In the genomic region with DNA sequence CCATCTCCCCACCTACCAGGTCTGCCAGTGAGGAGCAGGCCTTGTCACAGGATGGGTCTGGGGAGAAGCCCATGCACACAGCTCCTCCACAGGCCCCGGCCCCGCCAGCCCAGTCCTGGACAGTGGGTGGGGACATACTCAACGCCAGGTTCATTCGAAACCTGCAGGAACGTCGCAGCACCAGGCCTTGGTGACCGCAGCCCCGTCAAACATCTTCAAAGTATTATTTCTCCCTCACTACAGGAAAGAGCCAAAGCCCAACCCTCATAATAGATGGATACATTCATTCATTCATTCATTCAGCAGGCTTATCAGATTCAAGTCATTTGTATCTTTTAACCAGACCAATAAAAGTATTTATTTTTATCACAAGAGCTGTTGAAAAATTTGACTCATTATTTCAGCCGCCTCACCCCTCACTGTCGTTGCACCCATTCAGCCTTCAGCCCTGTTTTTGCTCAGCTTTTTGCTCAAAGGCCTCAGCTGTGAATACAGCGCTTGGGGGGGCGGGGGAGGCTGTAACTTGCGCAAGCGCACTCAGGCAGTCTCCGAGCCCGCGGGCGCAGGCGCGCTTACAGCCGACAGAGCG, we compare ENCODE assay signal across 1 cellular context.
TF ChIP-seq lines count a peak whose summit lies in the region.

No MANE protein-coding gene starts in this region.

TF ChIP-seq in HepG2, 621 proteins besides CTCF, POLR2A, EP300 and RAD21 (continued from another document and continues in another):
- TF ChIP-seq ZSCAN29 (CRISPR knock-in tag; conservative IDR thresholded peaks at IDR 0.05) (no peak), KLF16 (CRISPR knock-in tag; IDR thresholded peaks at IDR 0.05) (no peak), ARNTL (CRISPR knock-in tag; IDR thresholded peaks at IDR 0.05) (no peak), GTF3A (CRISPR knock-in tag; conservative IDR thresholded peaks at IDR 0.05) (no peak), MZF1 (CRISPR knock-in tag; IDR thresholded peaks at IDR 0.05; ENCODE audit: borderline replicate concordance) (no peak), CCDC6 (CRISPR knock-in tag; IDR thresholded peaks at IDR 0.05) (no peak; the same call in 1 of the 2 replicates), XRCC5 (optimal IDR thresholded peaks at IDR 0.05; ENCODE audit: low read length) (peak; percentile 14), ZNF7 (CRISPR knock-in tag; IDR thresholded peaks at IDR 0.05) (no peak), ZNF775 (CRISPR knock-in tag; IDR thresholded peaks at IDR 0.05; ENCODE audit: borderline replicate concordance) (no peak), ETV6 (CRISPR knock-in tag; conservative IDR thresholded peaks at IDR 0.05) (no peak), CEBPB (IDR thresholded peaks at IDR 0.05; ENCODE audit: borderline replicate concordance, low read depth, low read length) (peak; percentile 88), SNAPC2 (CRISPR knock-in tag; IDR thresholded peaks at IDR 0.05) (no peak; the same call in 1 of the 2 replicates), HNRNPLL (IDR thresholded peaks at IDR 0.05; ENCODE audit: low read depth, low read length, poor library complexity, severe bottlenecking) (peak; percentile 60), SIN3A (IDR thresholded peaks at IDR 0.05; ENCODE audit: borderline replicate concordance, low read depth, low read length) (no peak), ZNF672 (CRISPR knock-in tag; IDR thresholded peaks at IDR 0.05) (no peak), MLLT10 (CRISPR knock-in tag; IDR thresholded peaks at IDR 0.05) (no peak), ATAD3A (CRISPR knock-in tag; IDR thresholded peaks at IDR 0.05) (no peak), KDM3A (CRISPR knock-in tag; IDR thresholded peaks at IDR 0.05; ENCODE audit: low read depth) (no peak; the same call in 1 of the 2 replicates), EZH2 (conservative IDR thresholded peaks at IDR 0.05; ENCODE audit: low read depth, low read length) (no peak), SP5 (CRISPR knock-in tag; IDR thresholded peaks at IDR 0.05; ENCODE audit: borderline replicate concordance, low read depth) (no peak), ZFYVE20 (CRISPR knock-in tag; IDR thresholded peaks at IDR 0.05; ENCODE audit: borderline replicate concordance, low read depth) (no peak), TCF12 (IDR thresholded peaks at IDR 0.05) (no peak), TCF12 (CRISPR knock-in tag; IDR thresholded peaks at IDR 0.05) (no peak), ZNF501 (CRISPR knock-in tag; IDR thresholded peaks at IDR 0.05) (no peak), ZSCAN25 (CRISPR knock-in tag; IDR thresholded peaks at IDR 0.05) (no peak), PHB2 (IDR thresholded peaks at IDR 0.05; ENCODE audit: partially characterized antibody) (no peak), REXO4 (CRISPR knock-in tag; IDR thresholded peaks at IDR 0.05; ENCODE audit: borderline replicate concordance) (no peak), ZNF629 (CRISPR knock-in tag; conservative IDR thresholded peaks at IDR 0.05) (no peak), ZNF788 (CRISPR knock-in tag; IDR thresholded peaks at IDR 0.05; ENCODE audit: borderline replicate concordance) (no peak), DNMT3B (CRISPR knock-in tag; conservative IDR thresholded peaks at IDR 0.05) (no peak; the same call in 1 of the 2 replicates), SNRNP70 (IDR thresholded peaks at IDR 0.05; ENCODE audit: low read depth, low read length) (no peak), ZNF550 (CRISPR knock-in tag; IDR thresholded peaks at IDR 0.05; ENCODE audit: borderline replicate concordance) (no peak), ATRX (CRISPR knock-in tag; IDR thresholded peaks at IDR 0.05; ENCODE audit: borderline replicate concordance) (no peak), SYNCRIP (IDR thresholded peaks at IDR 0.05; ENCODE audit: insufficient read depth, low read depth, low read length) (no peak), ARHGAP35 (CRISPR knock-in tag; IDR thresholded peaks at IDR 0.05; ENCODE audit: borderline replicate concordance) (no peak), ZNF746 (CRISPR knock-in tag; IDR thresholded peaks at IDR 0.05) (no peak)
- TF ChIP-seq, protein P1, sequence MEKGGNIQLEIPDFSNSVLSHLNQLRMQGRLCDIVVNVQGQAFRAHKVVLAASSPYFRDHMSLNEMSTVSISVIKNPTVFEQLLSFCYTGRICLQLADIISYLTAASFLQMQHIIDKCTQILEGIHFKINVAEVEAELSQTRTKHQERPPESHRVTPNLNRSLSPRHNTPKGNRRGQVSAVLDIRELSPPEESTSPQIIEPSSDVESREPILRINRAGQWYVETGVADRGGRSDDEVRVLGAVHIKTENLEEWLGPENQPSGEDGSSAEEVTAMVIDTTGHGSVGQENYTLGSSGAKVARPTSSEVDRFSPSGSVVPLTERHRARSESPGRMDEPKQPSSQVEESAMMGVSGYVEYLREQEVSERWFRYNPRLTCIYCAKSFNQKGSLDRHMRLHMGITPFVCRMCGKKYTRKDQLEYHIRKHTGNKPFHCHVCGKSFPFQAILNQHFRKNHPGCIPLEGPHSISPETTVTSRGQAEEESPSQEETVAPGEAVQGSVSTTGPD (CRISPR knock-in tag; IDR thresholded peaks at IDR 0.05) = no peak
- TF ChIP-seq, protein P2, sequence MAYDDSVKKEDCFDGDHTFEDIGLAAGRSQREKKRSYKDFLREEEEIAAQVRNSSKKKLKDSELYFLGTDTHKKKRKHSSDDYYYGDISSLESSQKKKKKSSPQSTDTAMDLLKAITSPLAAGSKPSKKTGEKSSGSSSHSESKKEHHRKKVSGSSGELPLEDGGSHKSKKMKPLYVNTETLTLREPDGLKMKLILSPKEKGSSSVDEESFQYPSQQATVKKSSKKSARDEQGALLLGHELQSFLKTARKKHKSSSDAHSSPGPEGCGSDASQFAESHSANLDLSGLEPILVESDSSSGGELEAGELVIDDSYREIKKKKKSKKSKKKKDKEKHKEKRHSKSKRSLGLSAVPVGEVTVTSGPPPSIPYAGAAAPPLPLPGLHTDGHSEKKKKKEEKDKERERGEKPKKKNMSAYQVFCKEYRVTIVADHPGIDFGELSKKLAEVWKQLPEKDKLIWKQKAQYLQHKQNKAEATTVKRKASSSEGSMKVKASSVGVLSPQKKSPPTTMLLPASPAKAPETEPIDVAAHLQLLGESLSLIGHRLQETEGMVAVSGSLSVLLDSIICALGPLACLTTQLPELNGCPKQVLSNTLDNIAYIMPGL (CRISPR knock-in tag; IDR thresholded peaks at IDR 0.05; ENCODE audit: borderline replicate concordance in 1 of 2, low read depth in 1 of 2) = no peak
- TF ChIP-seq, protein P3, sequence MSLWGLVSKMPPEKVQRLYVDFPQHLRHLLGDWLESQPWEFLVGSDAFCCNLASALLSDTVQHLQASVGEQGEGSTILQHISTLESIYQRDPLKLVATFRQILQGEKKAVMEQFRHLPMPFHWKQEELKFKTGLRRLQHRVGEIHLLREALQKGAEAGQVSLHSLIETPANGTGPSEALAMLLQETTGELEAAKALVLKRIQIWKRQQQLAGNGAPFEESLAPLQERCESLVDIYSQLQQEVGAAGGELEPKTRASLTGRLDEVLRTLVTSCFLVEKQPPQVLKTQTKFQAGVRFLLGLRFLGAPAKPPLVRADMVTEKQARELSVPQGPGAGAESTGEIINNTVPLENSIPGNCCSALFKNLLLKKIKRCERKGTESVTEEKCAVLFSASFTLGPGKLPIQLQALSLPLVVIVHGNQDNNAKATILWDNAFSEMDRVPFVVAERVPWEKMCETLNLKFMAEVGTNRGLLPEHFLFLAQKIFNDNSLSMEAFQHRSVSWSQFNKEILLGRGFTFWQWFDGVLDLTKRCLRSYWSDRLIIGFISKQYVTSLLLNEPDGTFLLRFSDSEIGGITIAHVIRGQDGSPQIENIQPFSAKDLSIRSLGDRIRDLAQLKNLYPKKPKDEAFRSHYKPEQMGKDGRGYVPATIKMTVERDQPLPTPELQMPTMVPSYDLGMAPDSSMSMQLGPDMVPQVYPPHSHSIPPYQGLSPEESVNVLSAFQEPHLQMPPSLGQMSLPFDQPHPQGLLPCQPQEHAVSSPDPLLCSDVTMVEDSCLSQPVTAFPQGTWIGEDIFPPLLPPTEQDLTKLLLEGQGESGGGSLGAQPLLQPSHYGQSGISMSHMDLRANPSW (CRISPR knock-in tag; IDR thresholded peaks at IDR 0.05; ENCODE audit: borderline replicate concordance) = no peak
- TF ChIP-seq, protein P4, sequence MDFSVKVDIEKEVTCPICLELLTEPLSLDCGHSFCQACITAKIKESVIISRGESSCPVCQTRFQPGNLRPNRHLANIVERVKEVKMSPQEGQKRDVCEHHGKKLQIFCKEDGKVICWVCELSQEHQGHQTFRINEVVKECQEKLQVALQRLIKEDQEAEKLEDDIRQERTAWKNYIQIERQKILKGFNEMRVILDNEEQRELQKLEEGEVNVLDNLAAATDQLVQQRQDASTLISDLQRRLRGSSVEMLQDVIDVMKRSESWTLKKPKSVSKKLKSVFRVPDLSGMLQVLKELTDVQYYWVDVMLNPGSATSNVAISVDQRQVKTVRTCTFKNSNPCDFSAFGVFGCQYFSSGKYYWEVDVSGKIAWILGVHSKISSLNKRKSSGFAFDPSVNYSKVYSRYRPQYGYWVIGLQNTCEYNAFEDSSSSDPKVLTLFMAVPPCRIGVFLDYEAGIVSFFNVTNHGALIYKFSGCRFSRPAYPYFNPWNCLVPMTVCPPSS (IDR thresholded peaks at IDR 0.05) = no peak
- TF ChIP-seq, protein P5, sequence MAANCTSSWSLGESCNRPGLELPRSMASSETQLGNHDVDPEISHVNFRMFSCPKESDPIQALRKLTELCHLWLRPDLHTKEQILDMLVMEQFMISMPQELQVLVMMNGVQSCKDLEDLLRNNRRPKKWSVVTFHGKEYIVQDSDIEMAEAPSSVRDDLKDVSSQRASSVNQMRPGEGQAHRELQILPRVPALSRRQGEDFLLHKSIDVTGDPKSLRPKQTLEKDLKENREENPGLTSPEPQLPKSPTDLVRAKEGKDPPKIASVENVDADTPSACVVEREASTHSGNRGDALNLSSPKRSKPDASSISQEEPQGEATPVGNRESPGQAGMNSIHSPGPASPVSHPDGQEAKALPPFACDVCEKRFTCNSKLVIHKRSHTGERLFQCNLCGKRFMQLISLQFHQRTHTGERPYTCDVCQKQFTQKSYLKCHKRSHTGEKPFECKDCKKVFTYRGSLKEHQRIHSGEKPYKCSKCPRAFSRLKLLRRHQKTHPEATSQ (CRISPR knock-in tag; IDR thresholded peaks at IDR 0.05; ENCODE audit: borderline replicate concordance) = no peak
- TF ChIP-seq, protein P6, sequence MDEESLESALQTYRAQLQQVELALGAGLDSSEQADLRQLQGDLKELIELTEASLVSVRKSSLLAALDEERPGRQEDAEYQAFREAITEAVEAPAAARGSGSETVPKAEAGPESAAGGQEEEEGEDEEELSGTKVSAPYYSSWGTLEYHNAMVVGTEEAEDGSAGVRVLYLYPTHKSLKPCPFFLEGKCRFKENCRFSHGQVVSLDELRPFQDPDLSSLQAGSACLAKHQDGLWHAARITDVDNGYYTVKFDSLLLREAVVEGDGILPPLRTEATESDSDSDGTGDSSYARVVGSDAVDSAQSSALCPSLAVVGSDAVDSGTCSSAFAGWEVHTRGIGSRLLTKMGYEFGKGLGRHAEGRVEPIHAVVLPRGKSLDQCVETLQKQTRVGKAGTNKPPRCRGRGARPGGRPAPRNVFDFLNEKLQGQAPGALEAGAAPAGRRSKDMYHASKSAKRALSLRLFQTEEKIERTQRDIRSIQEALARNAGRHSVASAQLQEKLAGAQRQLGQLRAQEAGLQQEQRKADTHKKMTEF (CRISPR knock-in tag; IDR thresholded peaks at IDR 0.05) = no peak
- TF ChIP-seq, protein P7, sequence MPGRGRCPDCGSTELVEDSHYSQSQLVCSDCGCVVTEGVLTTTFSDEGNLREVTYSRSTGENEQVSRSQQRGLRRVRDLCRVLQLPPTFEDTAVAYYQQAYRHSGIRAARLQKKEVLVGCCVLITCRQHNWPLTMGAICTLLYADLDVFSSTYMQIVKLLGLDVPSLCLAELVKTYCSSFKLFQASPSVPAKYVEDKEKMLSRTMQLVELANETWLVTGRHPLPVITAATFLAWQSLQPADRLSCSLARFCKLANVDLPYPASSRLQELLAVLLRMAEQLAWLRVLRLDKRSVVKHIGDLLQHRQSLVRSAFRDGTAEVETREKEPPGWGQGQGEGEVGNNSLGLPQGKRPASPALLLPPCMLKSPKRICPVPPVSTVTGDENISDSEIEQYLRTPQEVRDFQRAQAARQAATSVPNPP (CRISPR knock-in tag; IDR thresholded peaks at IDR 0.05) = no peak
- TF ChIP-seq, protein P8, sequence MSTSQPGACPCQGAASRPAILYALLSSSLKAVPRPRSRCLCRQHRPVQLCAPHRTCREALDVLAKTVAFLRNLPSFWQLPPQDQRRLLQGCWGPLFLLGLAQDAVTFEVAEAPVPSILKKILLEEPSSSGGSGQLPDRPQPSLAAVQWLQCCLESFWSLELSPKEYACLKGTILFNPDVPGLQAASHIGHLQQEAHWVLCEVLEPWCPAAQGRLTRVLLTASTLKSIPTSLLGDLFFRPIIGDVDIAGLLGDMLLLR (CRISPR knock-in tag; IDR thresholded peaks at IDR 0.05) = 0 out of 2 replicates have a peak, but pooled peaks have one; percentile 44
- TF ChIP-seq, protein P9, sequence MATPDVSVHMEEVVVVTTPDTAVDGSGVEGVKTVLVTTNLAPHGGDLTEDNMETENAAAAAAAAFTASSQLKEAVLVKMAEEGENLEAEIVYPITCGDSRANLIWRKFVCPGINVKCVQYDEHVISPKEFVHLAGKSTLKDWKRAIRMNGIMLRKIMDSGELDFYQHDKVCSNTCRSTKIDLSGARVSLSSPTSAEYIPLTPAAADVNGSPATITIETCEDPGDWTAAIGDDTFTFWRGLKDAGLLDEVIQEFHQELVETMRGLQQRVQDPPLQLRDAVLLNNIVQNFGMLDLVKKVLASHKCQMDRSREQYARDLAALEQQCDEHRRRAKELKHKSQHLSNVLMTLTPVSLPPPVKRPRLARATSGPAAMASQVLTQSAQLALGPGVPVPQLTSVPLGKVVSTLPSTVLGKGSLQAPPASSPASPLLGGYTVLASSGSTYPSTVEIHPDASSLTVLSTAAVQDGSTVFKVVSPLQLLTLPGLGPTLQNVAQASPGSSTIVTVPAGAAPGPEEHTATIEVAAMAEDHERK (CRISPR knock-in tag; IDR thresholded peaks at IDR 0.05; ENCODE audit: low read depth) = no peak
